In the genomic region with DNA sequence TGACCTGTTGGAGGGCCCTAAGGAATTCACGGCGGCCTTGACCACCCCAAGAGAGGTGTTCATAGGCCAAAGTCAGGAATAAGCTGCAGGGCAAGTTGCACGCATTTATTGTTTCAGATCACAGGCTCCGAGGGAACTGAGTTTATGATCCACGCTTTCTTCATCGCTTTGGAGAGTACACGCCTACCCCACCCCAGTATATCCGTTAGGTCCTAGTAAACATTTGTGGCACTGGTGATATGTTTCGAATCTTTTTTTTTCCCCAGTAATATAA, we compare ENCODE assay signal across 1 cellular context.
TF ChIP-seq lines count a peak whose summit lies in the region.

No MANE protein-coding gene starts in this region.

TF ChIP-seq in HepG2, 621 proteins besides CTCF, POLR2A, EP300 and RAD21:
- TF ChIP-seq ZNF263 (CRISPR knock-in tag; IDR thresholded peaks at IDR 0.05) (no peak), NONO (IDR thresholded peaks at IDR 0.05) (no peak), NONO (CRISPR knock-in tag; conservative IDR thresholded peaks at IDR 0.05) (0 out of 2 replicates have a peak, but pooled peaks have one; percentile 26), HOXD1 (CRISPR knock-in tag; IDR thresholded peaks at IDR 0.05) (no peak), ZNF547 (CRISPR knock-in tag; IDR thresholded peaks at IDR 0.05) (0 out of 2 replicates have a peak, but pooled peaks have one; percentile 3), TCF7 (IDR thresholded peaks at IDR 0.05; ENCODE audit: low read depth) (no peak), SOX5 (CRISPR knock-in tag; IDR thresholded peaks at IDR 0.05; ENCODE audit: borderline replicate concordance) (no peak), ZNF816 (CRISPR knock-in tag; IDR thresholded peaks at IDR 0.05; ENCODE audit: borderline replicate concordance) (no peak), NFKBIZ (CRISPR knock-in tag; IDR thresholded peaks at IDR 0.05) (no peak), NCOA5 (CRISPR knock-in tag; IDR thresholded peaks at IDR 0.05) (no peak), KDM1A (CRISPR knock-in tag; IDR thresholded peaks at IDR 0.05) (no peak), ZNF34 (CRISPR knock-in tag; IDR thresholded peaks at IDR 0.05; ENCODE audit: borderline replicate concordance) (peak; percentile 43; the same call in 1 of the 2 replicates), ELF4 (CRISPR knock-in tag; IDR thresholded peaks at IDR 0.05; ENCODE audit: borderline replicate concordance) (0 out of 2 replicates have a peak, but pooled peaks have one; percentile 13), ZBTB3 (CRISPR knock-in tag; IDR thresholded peaks at IDR 0.05; ENCODE audit: borderline replicate concordance, low read depth) (no peak), TMF1 (CRISPR knock-in tag; IDR thresholded peaks at IDR 0.05; ENCODE audit: low read depth) (peak; percentile 42; the same call in 1 of the 2 replicates), NFE2L1 (CRISPR knock-in tag; IDR thresholded peaks at IDR 0.05; ENCODE audit: borderline replicate concordance) (no peak), ZNF629 (CRISPR knock-in tag; conservative IDR thresholded peaks at IDR 0.05) (no peak), ZNF501 (CRISPR knock-in tag; IDR thresholded peaks at IDR 0.05) (0 out of 2 replicates have a peak, but pooled peaks have one; percentile 4), ZNF772 (CRISPR knock-in tag; IDR thresholded peaks at IDR 0.05) (peak; percentile 10; the same call in 1 of the 2 replicates), XRCC5 (optimal IDR thresholded peaks at IDR 0.05; ENCODE audit: low read length) (no peak)
- TF ChIP-seq, protein P1, sequence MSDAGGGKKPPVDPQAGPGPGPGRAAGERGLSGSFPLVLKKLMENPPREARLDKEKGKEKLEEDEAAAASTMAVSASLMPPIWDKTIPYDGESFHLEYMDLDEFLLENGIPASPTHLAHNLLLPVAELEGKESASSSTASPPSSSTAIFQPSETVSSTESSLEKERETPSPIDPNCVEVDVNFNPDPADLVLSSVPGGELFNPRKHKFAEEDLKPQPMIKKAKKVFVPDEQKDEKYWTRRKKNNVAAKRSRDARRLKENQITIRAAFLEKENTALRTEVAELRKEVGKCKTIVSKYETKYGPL (CRISPR knock-in tag; IDR thresholded peaks at IDR 0.05), result no peak
- TF ChIP-seq, protein P2, sequence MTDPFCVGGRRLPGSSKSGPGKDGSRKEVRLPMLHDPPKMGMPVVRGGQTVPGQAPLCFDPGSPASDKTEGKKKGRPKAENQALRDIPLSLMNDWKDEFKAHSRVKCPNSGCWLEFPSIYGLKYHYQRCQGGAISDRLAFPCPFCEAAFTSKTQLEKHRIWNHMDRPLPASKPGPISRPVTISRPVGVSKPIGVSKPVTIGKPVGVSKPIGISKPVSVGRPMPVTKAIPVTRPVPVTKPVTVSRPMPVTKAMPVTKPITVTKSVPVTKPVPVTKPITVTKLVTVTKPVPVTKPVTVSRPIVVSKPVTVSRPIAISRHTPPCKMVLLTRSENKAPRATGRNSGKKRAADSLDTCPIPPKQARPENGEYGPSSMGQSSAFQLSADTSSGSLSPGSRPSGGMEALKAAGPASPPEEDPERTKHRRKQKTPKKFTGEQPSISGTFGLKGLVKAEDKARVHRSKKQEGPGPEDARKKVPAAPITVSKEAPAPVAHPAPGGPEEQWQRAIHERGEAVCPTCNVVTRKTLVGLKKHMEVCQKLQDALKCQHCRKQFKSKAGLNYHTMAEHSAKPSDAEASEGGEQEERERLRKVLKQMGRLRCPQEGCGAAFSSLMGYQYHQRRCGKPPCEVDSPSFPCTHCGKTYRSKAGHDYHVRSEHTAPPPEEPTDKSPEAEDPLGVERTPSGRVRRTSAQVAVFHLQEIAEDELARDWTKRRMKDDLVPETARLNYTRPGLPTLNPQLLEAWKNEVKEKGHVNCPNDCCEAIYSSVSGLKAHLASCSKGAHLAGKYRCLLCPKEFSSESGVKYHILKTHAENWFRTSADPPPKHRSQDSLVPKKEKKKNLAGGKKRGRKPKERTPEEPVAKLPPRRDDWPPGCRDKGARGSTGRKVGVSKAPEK (CRISPR knock-in tag; IDR thresholded peaks at IDR 0.05; ENCODE audit: borderline replicate concordance), result no peak
- TF ChIP-seq, protein P3, sequence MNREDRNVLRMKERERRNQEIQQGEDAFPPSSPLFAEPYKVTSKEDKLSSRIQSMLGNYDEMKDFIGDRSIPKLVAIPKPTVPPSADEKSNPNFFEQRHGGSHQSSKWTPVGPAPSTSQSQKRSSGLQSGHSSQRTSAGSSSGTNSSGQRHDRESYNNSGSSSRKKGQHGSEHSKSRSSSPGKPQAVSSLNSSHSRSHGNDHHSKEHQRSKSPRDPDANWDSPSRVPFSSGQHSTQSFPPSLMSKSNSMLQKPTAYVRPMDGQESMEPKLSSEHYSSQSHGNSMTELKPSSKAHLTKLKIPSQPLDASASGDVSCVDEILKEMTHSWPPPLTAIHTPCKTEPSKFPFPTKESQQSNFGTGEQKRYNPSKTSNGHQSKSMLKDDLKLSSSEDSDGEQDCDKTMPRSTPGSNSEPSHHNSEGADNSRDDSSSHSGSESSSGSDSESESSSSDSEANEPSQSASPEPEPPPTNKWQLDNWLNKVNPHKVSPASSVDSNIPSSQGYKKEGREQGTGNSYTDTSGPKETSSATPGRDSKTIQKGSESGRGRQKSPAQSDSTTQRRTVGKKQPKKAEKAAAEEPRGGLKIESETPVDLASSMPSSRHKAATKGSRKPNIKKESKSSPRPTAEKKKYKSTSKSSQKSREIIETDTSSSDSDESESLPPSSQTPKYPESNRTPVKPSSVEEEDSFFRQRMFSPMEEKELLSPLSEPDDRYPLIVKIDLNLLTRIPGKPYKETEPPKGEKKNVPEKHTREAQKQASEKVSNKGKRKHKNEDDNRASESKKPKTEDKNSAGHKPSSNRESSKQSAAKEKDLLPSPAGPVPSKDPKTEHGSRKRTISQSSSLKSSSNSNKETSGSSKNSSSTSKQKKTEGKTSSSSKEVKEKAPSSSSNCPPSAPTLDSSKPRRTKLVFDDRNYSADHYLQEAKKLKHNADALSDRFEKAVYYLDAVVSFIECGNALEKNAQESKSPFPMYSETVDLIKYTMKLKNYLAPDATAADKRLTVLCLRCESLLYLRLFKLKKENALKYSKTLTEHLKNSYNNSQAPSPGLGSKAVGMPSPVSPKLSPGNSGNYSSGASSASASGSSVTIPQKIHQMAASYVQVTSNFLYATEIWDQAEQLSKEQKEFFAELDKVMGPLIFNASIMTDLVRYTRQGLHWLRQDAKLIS (CRISPR knock-in tag; IDR thresholded peaks at IDR 0.05), result no peak
- TF ChIP-seq, protein P4, sequence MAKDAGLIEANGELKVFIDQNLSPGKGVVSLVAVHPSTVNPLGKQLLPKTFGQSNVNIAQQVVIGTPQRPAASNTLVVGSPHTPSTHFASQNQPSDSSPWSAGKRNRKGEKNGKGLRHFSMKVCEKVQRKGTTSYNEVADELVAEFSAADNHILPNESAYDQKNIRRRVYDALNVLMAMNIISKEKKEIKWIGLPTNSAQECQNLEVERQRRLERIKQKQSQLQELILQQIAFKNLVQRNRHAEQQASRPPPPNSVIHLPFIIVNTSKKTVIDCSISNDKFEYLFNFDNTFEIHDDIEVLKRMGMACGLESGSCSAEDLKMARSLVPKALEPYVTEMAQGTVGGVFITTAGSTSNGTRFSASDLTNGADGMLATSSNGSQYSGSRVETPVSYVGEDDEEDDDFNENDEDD (CRISPR knock-in tag; IDR thresholded peaks at IDR 0.05; ENCODE audit: borderline replicate concordance), result no peak
- TF ChIP-seq, protein P5, sequence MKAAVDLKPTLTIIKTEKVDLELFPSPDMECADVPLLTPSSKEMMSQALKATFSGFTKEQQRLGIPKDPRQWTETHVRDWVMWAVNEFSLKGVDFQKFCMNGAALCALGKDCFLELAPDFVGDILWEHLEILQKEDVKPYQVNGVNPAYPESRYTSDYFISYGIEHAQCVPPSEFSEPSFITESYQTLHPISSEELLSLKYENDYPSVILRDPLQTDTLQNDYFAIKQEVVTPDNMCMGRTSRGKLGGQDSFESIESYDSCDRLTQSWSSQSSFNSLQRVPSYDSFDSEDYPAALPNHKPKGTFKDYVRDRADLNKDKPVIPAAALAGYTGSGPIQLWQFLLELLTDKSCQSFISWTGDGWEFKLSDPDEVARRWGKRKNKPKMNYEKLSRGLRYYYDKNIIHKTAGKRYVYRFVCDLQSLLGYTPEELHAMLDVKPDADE (CRISPR knock-in tag; IDR thresholded peaks at IDR 0.05), result no peak
- TF ChIP-seq, protein P6, sequence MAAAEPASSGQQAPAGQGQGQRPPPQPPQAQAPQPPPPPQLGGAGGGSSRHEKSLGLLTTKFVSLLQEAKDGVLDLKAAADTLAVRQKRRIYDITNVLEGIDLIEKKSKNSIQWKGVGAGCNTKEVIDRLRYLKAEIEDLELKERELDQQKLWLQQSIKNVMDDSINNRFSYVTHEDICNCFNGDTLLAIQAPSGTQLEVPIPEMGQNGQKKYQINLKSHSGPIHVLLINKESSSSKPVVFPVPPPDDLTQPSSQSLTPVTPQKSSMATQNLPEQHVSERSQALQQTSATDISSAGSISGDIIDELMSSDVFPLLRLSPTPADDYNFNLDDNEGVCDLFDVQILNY (CRISPR knock-in tag; conservative IDR thresholded peaks at IDR 0.05), result no peak
- TF ChIP-seq, protein P7, sequence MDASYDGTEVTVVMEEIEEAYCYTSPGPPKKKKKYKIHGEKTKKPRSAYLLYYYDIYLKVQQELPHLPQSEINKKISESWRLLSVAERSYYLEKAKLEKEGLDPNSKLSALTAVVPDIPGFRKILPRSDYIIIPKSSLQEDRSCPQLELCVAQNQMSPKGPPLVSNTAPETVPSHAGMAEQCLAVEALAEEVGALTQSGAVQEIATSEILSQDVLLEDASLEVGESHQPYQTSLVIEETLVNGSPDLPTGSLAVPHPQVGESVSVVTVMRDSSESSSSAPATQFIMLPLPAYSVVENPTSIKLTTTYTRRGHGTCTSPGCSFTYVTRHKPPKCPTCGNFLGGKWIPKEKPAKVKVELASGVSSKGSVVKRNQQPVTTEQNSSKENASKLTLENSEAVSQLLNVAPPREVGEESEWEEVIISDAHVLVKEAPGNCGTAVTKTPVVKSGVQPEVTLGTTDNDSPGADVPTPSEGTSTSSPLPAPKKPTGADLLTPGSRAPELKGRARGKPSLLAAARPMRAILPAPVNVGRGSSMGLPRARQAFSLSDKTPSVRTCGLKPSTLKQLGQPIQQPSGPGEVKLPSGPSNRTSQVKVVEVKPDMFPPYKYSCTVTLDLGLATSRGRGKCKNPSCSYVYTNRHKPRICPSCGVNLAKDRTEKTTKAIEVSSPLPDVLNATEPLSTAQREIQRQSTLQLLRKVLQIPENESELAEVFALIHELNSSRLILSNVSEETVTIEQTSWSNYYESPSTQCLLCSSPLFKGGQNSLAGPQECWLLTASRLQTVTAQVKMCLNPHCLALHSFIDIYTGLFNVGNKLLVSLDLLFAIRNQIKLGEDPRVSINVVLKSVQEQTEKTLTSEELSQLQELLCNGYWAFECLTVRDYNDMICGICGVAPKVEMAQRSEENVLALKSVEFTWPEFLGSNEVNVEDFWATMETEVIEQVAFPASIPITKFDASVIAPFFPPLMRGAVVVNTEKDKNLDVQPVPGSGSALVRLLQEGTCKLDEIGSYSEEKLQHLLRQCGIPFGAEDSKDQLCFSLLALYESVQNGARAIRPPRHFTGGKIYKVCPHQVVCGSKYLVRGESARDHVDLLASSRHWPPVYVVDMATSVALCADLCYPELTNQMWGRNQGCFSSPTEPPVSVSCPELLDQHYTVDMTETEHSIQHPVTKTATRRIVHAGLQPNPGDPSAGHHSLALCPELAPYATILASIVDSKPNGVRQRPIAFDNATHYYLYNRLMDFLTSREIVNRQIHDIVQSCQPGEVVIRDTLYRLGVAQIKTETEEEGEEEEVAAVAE (CRISPR knock-in tag; IDR thresholded peaks at IDR 0.05; ENCODE audit: borderline replicate concordance), result no peak
- TF ChIP-seq, protein P8, sequence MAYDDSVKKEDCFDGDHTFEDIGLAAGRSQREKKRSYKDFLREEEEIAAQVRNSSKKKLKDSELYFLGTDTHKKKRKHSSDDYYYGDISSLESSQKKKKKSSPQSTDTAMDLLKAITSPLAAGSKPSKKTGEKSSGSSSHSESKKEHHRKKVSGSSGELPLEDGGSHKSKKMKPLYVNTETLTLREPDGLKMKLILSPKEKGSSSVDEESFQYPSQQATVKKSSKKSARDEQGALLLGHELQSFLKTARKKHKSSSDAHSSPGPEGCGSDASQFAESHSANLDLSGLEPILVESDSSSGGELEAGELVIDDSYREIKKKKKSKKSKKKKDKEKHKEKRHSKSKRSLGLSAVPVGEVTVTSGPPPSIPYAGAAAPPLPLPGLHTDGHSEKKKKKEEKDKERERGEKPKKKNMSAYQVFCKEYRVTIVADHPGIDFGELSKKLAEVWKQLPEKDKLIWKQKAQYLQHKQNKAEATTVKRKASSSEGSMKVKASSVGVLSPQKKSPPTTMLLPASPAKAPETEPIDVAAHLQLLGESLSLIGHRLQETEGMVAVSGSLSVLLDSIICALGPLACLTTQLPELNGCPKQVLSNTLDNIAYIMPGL (CRISPR knock-in tag; IDR thresholded peaks at IDR 0.05; ENCODE audit: borderline replicate concordance in 1 of 2, low read depth in 1 of 2), result no peak
